In genomic region chr13:27251166-27252088, GRCh38 we compare ENCODE assay signal across 1 cellular context.
A peak's percentile ranks its signal among the peaks of the same experiment; 100 is the strongest.
TF ChIP-seq lines count a peak whose summit lies in the region.

TSS of gene RPL21 (plus strand) at chr13:27251558. CDS start at chr13:27253777, 2,219 bp downstream.

TF ChIP-seq in HepG2, 621 proteins besides CTCF, POLR2A, EP300 and RAD21 (continued from another document and continues in another):
- TF ChIP-seq ZNF34 (CRISPR knock-in tag; IDR thresholded peaks at IDR 0.05; ENCODE audit: borderline replicate concordance) (0 out of 2 replicates have a peak, but pooled peaks have one; percentile 59), RBM22 (optimal IDR thresholded peaks at IDR 0.05; ENCODE audit: low read length) (peak; percentile 32), CENPT (CRISPR knock-in tag; IDR thresholded peaks at IDR 0.05; ENCODE audit: low read depth) (0 out of 2 replicates have a peak, but pooled peaks have one; percentile 33), ZNF263 (CRISPR knock-in tag; IDR thresholded peaks at IDR 0.05) (no peak), HOXD1 (CRISPR knock-in tag; IDR thresholded peaks at IDR 0.05) (no peak), CBFB (CRISPR knock-in tag; IDR thresholded peaks at IDR 0.05) (peak; percentile 50; the same call in 1 of the 2 replicates), ZXDC (CRISPR knock-in tag; IDR thresholded peaks at IDR 0.05) (no peak), ZNF598 (CRISPR knock-in tag; IDR thresholded peaks at IDR 0.05; ENCODE audit: borderline replicate concordance) (no peak; the same call in 1 of the 2 replicates), ZBTB46 (CRISPR knock-in tag; IDR thresholded peaks at IDR 0.05; ENCODE audit: borderline replicate concordance) (no peak), PLSCR1 (CRISPR knock-in tag; IDR thresholded peaks at IDR 0.05; ENCODE audit: borderline replicate concordance) (no peak), ZNF737 (CRISPR knock-in tag; IDR thresholded peaks at IDR 0.05; ENCODE audit: borderline replicate concordance) (peak; percentile 83; the same call in 1 of the 2 replicates), NFE2 (CRISPR knock-in tag; IDR thresholded peaks at IDR 0.05) (no peak), ARID4A (CRISPR knock-in tag; IDR thresholded peaks at IDR 0.05; ENCODE audit: borderline replicate concordance) (peak; percentile 91)
- TF ChIP-seq, protein P1, sequence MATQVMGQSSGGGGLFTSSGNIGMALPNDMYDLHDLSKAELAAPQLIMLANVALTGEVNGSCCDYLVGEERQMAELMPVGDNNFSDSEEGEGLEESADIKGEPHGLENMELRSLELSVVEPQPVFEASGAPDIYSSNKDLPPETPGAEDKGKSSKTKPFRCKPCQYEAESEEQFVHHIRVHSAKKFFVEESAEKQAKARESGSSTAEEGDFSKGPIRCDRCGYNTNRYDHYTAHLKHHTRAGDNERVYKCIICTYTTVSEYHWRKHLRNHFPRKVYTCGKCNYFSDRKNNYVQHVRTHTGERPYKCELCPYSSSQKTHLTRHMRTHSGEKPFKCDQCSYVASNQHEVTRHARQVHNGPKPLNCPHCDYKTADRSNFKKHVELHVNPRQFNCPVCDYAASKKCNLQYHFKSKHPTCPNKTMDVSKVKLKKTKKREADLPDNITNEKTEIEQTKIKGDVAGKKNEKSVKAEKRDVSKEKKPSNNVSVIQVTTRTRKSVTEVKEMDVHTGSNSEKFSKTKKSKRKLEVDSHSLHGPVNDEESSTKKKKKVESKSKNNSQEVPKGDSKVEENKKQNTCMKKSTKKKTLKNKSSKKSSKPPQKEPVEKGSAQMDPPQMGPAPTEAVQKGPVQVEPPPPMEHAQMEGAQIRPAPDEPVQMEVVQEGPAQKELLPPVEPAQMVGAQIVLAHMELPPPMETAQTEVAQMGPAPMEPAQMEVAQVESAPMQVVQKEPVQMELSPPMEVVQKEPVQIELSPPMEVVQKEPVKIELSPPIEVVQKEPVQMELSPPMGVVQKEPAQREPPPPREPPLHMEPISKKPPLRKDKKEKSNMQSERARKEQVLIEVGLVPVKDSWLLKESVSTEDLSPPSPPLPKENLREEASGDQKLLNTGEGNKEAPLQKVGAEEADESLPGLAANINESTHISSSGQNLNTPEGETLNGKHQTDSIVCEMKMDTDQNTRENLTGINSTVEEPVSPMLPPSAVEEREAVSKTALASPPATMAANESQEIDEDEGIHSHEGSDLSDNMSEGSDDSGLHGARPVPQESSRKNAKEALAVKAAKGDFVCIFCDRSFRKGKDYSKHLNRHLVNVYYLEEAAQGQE (IDR thresholded peaks at IDR 0.05; ENCODE audit: borderline replicate concordance in 1 of 2, low read depth in 1 of 2, low read length in 2 of 2) = peak in 1 of 2 experiments; percentile 40; a peak in 1 of 4 replicates
- TF ChIP-seq, protein P2, sequence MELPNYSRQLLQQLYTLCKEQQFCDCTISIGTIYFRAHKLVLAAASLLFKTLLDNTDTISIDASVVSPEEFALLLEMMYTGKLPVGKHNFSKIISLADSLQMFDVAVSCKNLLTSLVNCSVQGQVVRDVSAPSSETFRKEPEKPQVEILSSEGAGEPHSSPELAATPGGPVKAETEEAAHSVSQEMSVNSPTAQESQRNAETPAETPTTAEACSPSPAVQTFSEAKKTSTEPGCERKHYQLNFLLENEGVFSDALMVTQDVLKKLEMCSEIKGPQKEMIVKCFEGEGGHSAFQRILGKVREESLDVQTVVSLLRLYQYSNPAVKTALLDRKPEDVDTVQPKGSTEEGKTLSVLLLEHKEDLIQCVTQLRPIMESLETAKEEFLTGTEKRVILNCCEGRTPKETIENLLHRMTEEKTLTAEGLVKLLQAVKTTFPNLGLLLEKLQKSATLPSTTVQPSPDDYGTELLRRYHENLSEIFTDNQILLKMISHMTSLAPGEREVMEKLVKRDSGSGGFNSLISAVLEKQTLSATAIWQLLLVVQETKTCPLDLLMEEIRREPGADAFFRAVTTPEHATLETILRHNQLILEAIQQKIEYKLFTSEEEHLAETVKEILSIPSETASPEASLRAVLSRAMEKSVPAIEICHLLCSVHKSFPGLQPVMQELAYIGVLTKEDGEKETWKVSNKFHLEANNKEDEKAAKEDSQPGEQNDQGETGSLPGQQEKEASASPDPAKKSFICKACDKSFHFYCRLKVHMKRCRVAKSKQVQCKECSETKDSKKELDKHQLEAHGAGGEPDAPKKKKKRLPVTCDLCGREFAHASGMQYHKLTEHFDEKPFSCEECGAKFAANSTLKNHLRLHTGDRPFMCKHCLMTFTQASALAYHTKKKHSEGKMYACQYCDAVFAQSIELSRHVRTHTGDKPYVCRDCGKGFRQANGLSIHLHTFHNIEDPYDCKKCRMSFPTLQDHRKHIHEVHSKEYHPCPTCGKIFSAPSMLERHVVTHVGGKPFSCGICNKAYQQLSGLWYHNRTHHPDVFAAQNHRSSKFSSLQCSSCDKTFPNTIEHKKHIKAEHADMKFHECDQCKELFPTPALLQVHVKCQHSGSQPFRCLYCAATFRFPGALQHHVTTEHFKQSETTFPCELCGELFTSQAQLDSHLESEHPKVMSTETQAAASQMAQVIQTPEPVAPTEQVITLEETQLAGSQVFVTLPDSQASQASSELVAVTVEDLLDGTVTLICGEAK (IDR thresholded peaks at IDR 0.05) = no peak
- TF ChIP-seq, protein P2 (CRISPR knock-in tag; IDR thresholded peaks at IDR 0.05) = peak; percentile 72
- TF ChIP-seq, protein P3, sequence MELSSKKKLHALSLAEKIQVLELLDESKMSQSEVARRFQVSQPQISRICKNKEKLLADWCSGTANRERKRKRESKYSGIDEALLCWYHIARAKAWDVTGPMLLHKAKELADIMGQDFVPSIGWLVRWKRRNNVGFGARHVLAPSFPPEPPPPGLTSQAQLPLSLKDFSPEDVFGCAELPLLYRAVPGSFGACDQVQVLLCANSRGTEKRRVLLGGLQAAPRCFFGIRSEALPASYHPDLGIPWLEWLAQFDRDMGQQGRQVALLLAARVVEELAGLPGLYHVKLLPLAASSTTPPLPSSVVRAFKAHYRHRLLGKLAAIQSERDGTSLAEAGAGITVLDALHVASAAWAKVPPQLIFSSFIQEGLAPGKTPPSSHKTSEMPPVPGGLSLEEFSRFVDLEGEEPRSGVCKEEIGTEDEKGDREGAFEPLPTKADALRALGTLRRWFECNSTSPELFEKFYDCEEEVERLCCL (CRISPR knock-in tag; IDR thresholded peaks at IDR 0.05; ENCODE audit: borderline replicate concordance) = peak; percentile 59; the same call in 1 of the 2 replicates
